In genomic region chr2:236240228-236240990, GRCh38 we compare ENCODE assay signal across 19 cellular contexts. TPM values are rescaled to one million over a fixed set of nuclear protein-coding genes. Genes with fewer than 3 reads are reported as not detected.
DNase-seq lines count a peak whose midpoint lies in the region; ATAC-seq and TF ChIP-seq lines count a peak whose summit lies in the region.
"Had no signal": no experiment of that assay in that cellular context is flagged by ENCODE, and none has a peak within 500 bp of the region (broad histone marks: within the 10 kb centered on the region; RNA-seq: fewer than 3 reads in every experiment).

No MANE protein-coding gene starts in this region.

- no peak overlapping the region for H3K9ac ChIP-seq in mesendoderm (ENCODE audit: low read length)

- H3K4me1 ChIP-seq in mesendoderm (ENCODE audit: control insufficient read depth, low read depth, low read length), result no peaks in the 10 kb centered on the region
- H3K4me1 ChIP-seq: HAP-1 had no signal

- intact Hi-C loops in CD14-positive monocyte (cut with micrococcal nuclease), result no loop called here

- no peak overlapping the region for H3K27ac Mint-ChIP-seq in CD14-positive monocyte
- H3K27ac Mint-ChIP-seq: natural killer cell had no signal

- H3K4me2 ChIP-seq in mesendoderm (ENCODE audit: low read length), result no peak overlapping the region

- no peak for ATAC-seq in HG02759 (IDR thresholded peaks at IDR 0.05; ENCODE audit: unreplicated experiment)
- no peak for ATAC-seq in GM19463 (IDR thresholded peaks at IDR 0.05; ENCODE audit: unreplicated experiment)
- ATAC-seq: GM12878, natural killer cell had no signal

- H3K56ac ChIP-seq in mesendoderm (ENCODE audit: low read length), result no peak overlapping the region

- H3K79me2 ChIP-seq in mesendoderm (ENCODE audit: control insufficient read depth, insufficient read depth, low read length), result no peaks in the 10 kb centered on the region

- TF ChIP-seq CTCF in epithelial cell of proximal tubule (conservative IDR thresholded peaks at IDR 0.05; ENCODE audit: low read depth, low read length) (no peak), CD14-positive monocyte (IDR thresholded peaks at IDR 0.05) (no peak)

- no peak overlapping the region for H3K18ac ChIP-seq in mesendoderm (ENCODE audit: low read length)

- H3K27ac ChIP-seq in mesendoderm (ENCODE audit: low read depth, low read length), result no peak overlapping the region
- H3K27ac ChIP-seq: thyroid gland had no signal

- DNase-seq in A172 (ENCODE audit: low spot score), result peak; percentile 85
- peak; percentile 4 for DNase-seq in epithelial cell of proximal tubule (ENCODE audit: low read depth)
- peak; percentile 69 for DNase-seq in mesendoderm
- no peak for DNase-seq in activated CD4-positive, alpha-beta T cell treated with anti-CD3 and anti-CD28 coated beads, Interleukin-2, amount 50 U/mL, for 4 hours
- no peak for DNase-seq in CD14-positive monocyte (ENCODE audit: low spot score)
- DNase-seq: activated CD8-positive, alpha-beta memory T cell treated with anti-CD3 and anti-CD28 coated beads for 24 hours; activated naive CD4-positive, alpha-beta T cell; natural killer cell; NCI-H1048; T1000; thyroid gland had no signal

- H3K9me3 Mint-ChIP-seq in CD14-positive monocyte, result peaks cover 0 to 14% (median 3%) of the 10 kb centered on the region in 7 donors
- H3K9me3 Mint-ChIP-seq: central memory CD8-positive, alpha-beta T cell; natural killer cell had no signal

- H2BK5ac ChIP-seq in mesendoderm (ENCODE audit: low read length), result no peak overlapping the region

- H3K4me3 ChIP-seq in epithelial cell of proximal tubule (ENCODE audit: low read depth, low read length) (no peak overlapping the region), mesendoderm (ENCODE audit: low read length) (no peak overlapping the region)
- H3K4me3 ChIP-seq: GM12878, HAP-1, thyroid gland had no signal

- H2AK5ac ChIP-seq in mesendoderm (ENCODE audit: low read length), result no peak overlapping the region

- no peak overlapping the region for H3K23ac ChIP-seq in mesendoderm (ENCODE audit: low read length)

- TF ChIP-seq EP300 in Ishikawa (IDR thresholded peaks at IDR 0.05; ENCODE audit: borderline replicate concordance), result no peak

- no peak overlapping the region for H2BK15ac ChIP-seq in mesendoderm (replicated peaks; ENCODE audit: low read depth)

- no peaks in the 10 kb centered on the region for H3K36me3 ChIP-seq in mesendoderm (ENCODE audit: control insufficient read depth, insufficient read depth, low read length)
- H3K36me3 ChIP-seq: HAP-1, thyroid gland had no signal

- no peak overlapping the region for H4K5ac ChIP-seq in mesendoderm (ENCODE audit: low read length)

- no peak for TF ChIP-seq RAD21 in Ishikawa (IDR thresholded peaks at IDR 0.05; ENCODE audit: low read depth)

- H3K4ac ChIP-seq in mesendoderm (ENCODE audit: low read depth, low read length), result no peak overlapping the region

- no peaks in the 10 kb centered on the region for H3K36me3 Mint-ChIP-seq in CD14-positive monocyte
- H3K36me3 Mint-ChIP-seq: natural killer cell had no signal

- H3K27me3 Mint-ChIP-seq in CD14-positive monocyte (ENCODE audit: low read depth in 3 of 3), result peaks cover 33 to 47% (median 37%) of the 10 kb centered on the region in 3 donors

- H3K27me3 ChIP-seq in mesendoderm (ENCODE audit: insufficient read depth, low read length, poor library complexity), result peaks cover 20% of the 10 kb centered on the region

- no peak overlapping the region for H2BK120ac ChIP-seq in mesendoderm (ENCODE audit: low read depth, low read length)

- H3K79me1 ChIP-seq in mesendoderm (ENCODE audit: low read length), result no peaks in the 10 kb centered on the region

- WGBS in mesendoderm (ENCODE audit: extremely low coverage, insufficient coverage, low lambda C conversion rate), result no CpG with 5 or more reads among the region's 15 CpGs

- H3K4me1 Mint-ChIP-seq in CD14-positive monocyte, result no peaks in the 10 kb centered on the region
- H3K4me1 Mint-ChIP-seq: central memory CD8-positive, alpha-beta T cell; natural killer cell had no signal

- H4K8ac ChIP-seq in mesendoderm (ENCODE audit: low read depth, low read length), result no peak overlapping the region

- no peak overlapping the region for H3K4me3 Mint-ChIP-seq in CD14-positive monocyte
- H3K4me3 Mint-ChIP-seq: central memory CD8-positive, alpha-beta T cell; natural killer cell had no signal

TF ChIP-seq in Ishikawa, 13 proteins besides CTCF, POLR2A, EP300 and RAD21:
- TF ChIP-seq TEAD4 (IDR thresholded peaks at IDR 0.05) (peak; percentile 74), TCF12 (IDR thresholded peaks at IDR 0.05; ENCODE audit: low read depth) (no peak), FOXM1 (IDR thresholded peaks at IDR 0.05; ENCODE audit: borderline replicate concordance, low read depth) (no peak)

RNA-seq across cellular contexts. Expression of gene ASB18, which starts 23.8 kb away (rescaled TPM):
- total RNA-seq in A172 (2014; rRNA removed; shearing (Covaris generic)), result not detected in 2 replicates
- not detected in 2 replicates for total RNA-seq in epithelial cell of proximal tubule
- not detected for polyA plus RNA-seq in mesendoderm (2013, experiment 1 of 2)
- not detected for polyA plus RNA-seq in mesendoderm (2013, experiment 2 of 2)
- polyA plus RNA-seq in CD14-positive monocyte, result not detected
- total RNA-seq: GM12878, HT1080, natural killer cell, thyroid gland had no signal
- polyA plus RNA-seq: GM12878, keratinocyte had no signal

Comparison
In these comparisons a context has a peak if more than half of its experiments do, and no peak if none do; other contexts are left out.
1. DNase-seq: peak in A172 (single experiment), epithelial cell of proximal tubule (single experiment) and mesendoderm (single experiment); none in activated CD4-positive, alpha-beta T cell treated with anti-CD3 and anti-CD28 coated beads, Interleukin-2, amount 50 U/mL, for 4 hours (0 of 2) and CD14-positive monocyte (single experiment).